In genomic region chr16:2842340-2843000, GRCh38 we compare ENCODE assay signal across 9 cellular contexts. TPM values are rescaled to one million over a fixed set of nuclear protein-coding genes. Genes with fewer than 3 reads are reported as not detected.
DNase-seq lines count a peak whose midpoint lies in the region; ATAC-seq lines count a peak whose summit lies in the region.
"Had no signal": no experiment of that assay in that cellular context is flagged by ENCODE, and none has a peak within 500 bp of the region (broad histone marks: within the 10 kb centered on the region; RNA-seq: fewer than 3 reads in every experiment).

No MANE protein-coding gene starts in this region.

- DNase-seq in CD8-positive, alpha-beta memory T cell, result peak; percentile 52 to 76 (median 65)
- DNase-seq in NOMO-1 treated with dmso at 0.1 percent for 144 hours (lab: John Stamatoyannopoulos, UW; ENCODE audit: unreplicated experiment) (peak; percentile 61), activated T-helper 1 cell treated with Interleukin-2 at 50 U/mL for 16 hours (ENCODE audit: low read depth) (peak; percentile 59), fibroblast of the conjunctiva (ENCODE audit: low read depth) (peak; percentile 60), retina (peak; percentile 54), SW 1271 (lab: John Stamatoyannopoulos, UW) (no peak)

- no peaks in the 10 kb centered on the region for H3K36me3 Mint-ChIP-seq in CD8-positive, alpha-beta memory T cell

- peak overlapping the region; percentile 58 for H3K27ac ChIP-seq in CD8-positive, alpha-beta memory T cell (ENCODE audit: low read depth, low read length)

- no peaks in the 10 kb centered on the region for H3K36me3 ChIP-seq in CD8-positive, alpha-beta memory T cell (ENCODE audit: insufficient read depth, low read length)

- CTCF ChIA-PET in CD8-positive, alpha-beta memory T cell (lab: Charles Lee), result interaction anchor here (4.7 kb wide), 1 partner anchor 26 kb away, joined by 18 read pairs; no protein-coding TSS in a partner anchor

- peaks cover 0 to 1% of the 10 kb centered on the region in 2 donors for H3K27me3 Mint-ChIP-seq in CD8-positive, alpha-beta memory T cell

- no peaks in the 10 kb centered on the region for H3K27me3 ChIP-seq in CD8-positive, alpha-beta memory T cell (ENCODE audit: insufficient read depth, low read length, poor library complexity, severe bottlenecking)

- H3K4me1 Mint-ChIP-seq in CD8-positive, alpha-beta memory T cell, result peaks cover 65 to 76% (median 67%) of the 10 kb centered on the region in 3 donors

- H3K4me1 ChIP-seq in CD8-positive, alpha-beta memory T cell (ENCODE audit: insufficient read depth, low read length), result peaks cover 42% of the 10 kb centered on the region

- no peaks in the 10 kb centered on the region for H3K9me3 ChIP-seq in CD8-positive, alpha-beta memory T cell (ENCODE audit: low read length)

- peak overlapping the region; percentile 40 to 88 (median 78) for H3K4me3 Mint-ChIP-seq in CD8-positive, alpha-beta memory T cell

- no peaks in the 10 kb centered on the region for H3K9me3 Mint-ChIP-seq in CD8-positive, alpha-beta memory T cell

- H3K4me3 ChIP-seq in CD8-positive, alpha-beta memory T cell (ENCODE audit: low read length), result peak overlapping the region; percentile 52

- POLR2A ChIA-PET in CD8-positive, alpha-beta memory T cell (lab: Charles Lee), result no interaction called here

- peak overlapping the region; percentile 83 to 99 (median 98) for H3K27ac Mint-ChIP-seq in CD8-positive, alpha-beta memory T cell

- no peak for ATAC-seq in GM18870 (IDR thresholded peaks at IDR 0.05; ENCODE audit: unreplicated experiment)
- no peak for ATAC-seq in HG02642 (IDR thresholded peaks at IDR 0.05; ENCODE audit: poor library complexity, unreplicated experiment)

RNA-seq across cellular contexts. Expression of gene ZG16B, which starts 12.4 kb away (rescaled TPM):
- under 1 TPM; 0.29 to 0.74 TPM for total RNA-seq in CD8-positive, alpha-beta memory T cell
- not detected for polyA plus RNA-seq in CD8-positive, alpha-beta memory T cell

RNA-seq across cellular contexts. Expression of gene PRSS22, which starts 15.5 kb away (rescaled TPM):
- not detected for total RNA-seq in CD8-positive, alpha-beta memory T cell
- polyA plus RNA-seq in CD8-positive, alpha-beta memory T cell, result not detected

RNA-seq across cellular contexts. Expression of gene PRSS21, which starts 25.4 kb away (rescaled TPM):
- total RNA-seq in CD8-positive, alpha-beta memory T cell, result 1 to 10 TPM; 8.8 to 9.2 TPM
- 13.6 TPM for polyA plus RNA-seq in CD8-positive, alpha-beta memory T cell

RNA-seq across cellular contexts. Expression of gene FLYWCH2, which starts 40.5 kb away (rescaled TPM):
- 10 to 100 TPM; 24.7 to 27.2 TPM for total RNA-seq in CD8-positive, alpha-beta memory T cell
- polyA plus RNA-seq in CD8-positive, alpha-beta memory T cell, result 24.0 TPM

RNA-seq across cellular contexts. Expression of gene PRSS41, which starts 44.2 kb away (rescaled TPM):
- not detected for total RNA-seq in CD8-positive, alpha-beta memory T cell
- polyA plus RNA-seq in CD8-positive, alpha-beta memory T cell, result not detected
- total RNA-seq: renal cortical epithelial cell had no signal

Comparison
In these comparisons a context has a peak if more than half of its experiments do, and no peak if none do; other contexts are left out.
1. DNase-seq: peak in CD8-positive, alpha-beta memory T cell (5 of 5), NOMO-1 treated with dmso at 0.1 percent for 144 hours (single experiment), activated T-helper 1 cell treated with Interleukin-2 at 50 U/mL for 16 hours (single experiment), fibroblast of the conjunctiva (single experiment) and retina (single experiment); none in SW 1271 (0 of 2).